ENCODE assay signal across 10 cellular contexts in genomic region chr5:154368041-154368800, GRCh38.
DNase-seq lines count a peak whose midpoint lies in the region; ATAC-seq and TF ChIP-seq lines count a peak whose summit lies in the region.
"Had no signal": no experiment of that assay in that cellular context is flagged by ENCODE, and none has a peak within 500 bp of the region (broad histone marks: within the 10 kb centered on the region; RNA-seq: fewer than 3 reads in every experiment).

No MANE protein-coding gene starts in this region.

- peak; percentile 79 for DNase-seq in Caki2 (ENCODE audit: low read depth)
- DNase-seq in RPMI7951 (ENCODE audit: low read depth) = peak; percentile 90
- DNase-seq in fibroblast of gingiva (ENCODE audit: low read depth) = peak; percentile 93
- DNase-seq in neural progenitor cell (ENCODE audit: low spot score) = peak; percentile 83
- DNase-seq in NCI-H345 (lab: John Stamatoyannopoulos, UW) = no peak
- no peak for DNase-seq in T-helper 2 cell treated with Interferon-gamma antibody and Interleukin-4, amounts not matched to agents 5 μg/mL and 100 μg/mL, for 36 hours (ENCODE audit: low spot score)
- no peak for DNase-seq in OCI-M1 (lab: John Stamatoyannopoulos, UW)
- DNase-seq: MV-4-11, substantia nigra had no signal

- H4K20me1 ChIP-seq in neural progenitor cell (ENCODE audit: low read depth) = no peaks in the 10 kb centered on the region

- no peak overlapping the region for H2AFZ ChIP-seq in neural progenitor cell (replicated peaks)

- peak overlapping the region; percentile 43 for H3K4me3 Mint-ChIP-seq in neural progenitor cell
- no peak overlapping the region for H3K4me3 Mint-ChIP-seq in T-helper 2 cell treated with Interferon-gamma antibody and Interleukin-4, amounts not matched to agents 5 μg/mL and 100 μg/mL, for 36 hours

- ATAC-seq in HG03097 (IDR thresholded peaks at IDR 0.05; ENCODE audit: low FRiP score, unreplicated experiment) = no peak

- no peaks in the 10 kb centered on the region for H3K9me3 ChIP-seq in neural progenitor cell (ENCODE audit: low read depth)

- no peak overlapping the region for H3K9ac ChIP-seq in neural progenitor cell

- peaks cover 5% of the 10 kb centered on the region for H3K36me3 Mint-ChIP-seq in neural progenitor cell
- no peaks in the 10 kb centered on the region for H3K36me3 Mint-ChIP-seq in T-helper 2 cell treated with Interferon-gamma antibody and Interleukin-4, amounts not matched to agents 5 μg/mL and 100 μg/mL, for 36 hours (ENCODE audit: low read depth)

- peak overlapping the region; percentile 55 for H3K4me2 ChIP-seq in neural progenitor cell

- no peak overlapping the region for H3K4me3 ChIP-seq in neural progenitor cell

- H3K4me1 ChIP-seq in neural progenitor cell = peaks cover 13% of the 10 kb centered on the region

- peaks cover 61% of the 10 kb centered on the region for H3K4me1 Mint-ChIP-seq in neural progenitor cell
- no peaks in the 10 kb centered on the region for H3K4me1 Mint-ChIP-seq in T-helper 2 cell treated with Interferon-gamma antibody and Interleukin-4, amounts not matched to agents 5 μg/mL and 100 μg/mL, for 36 hours (ENCODE audit: low read depth)

- H3K27ac Mint-ChIP-seq in neural progenitor cell = peak overlapping the region; percentile 93
- H3K27ac Mint-ChIP-seq in T-helper 2 cell treated with Interferon-gamma antibody and Interleukin-4, amounts not matched to agents 5 μg/mL and 100 μg/mL, for 36 hours = no peak overlapping the region

- H3K27me3 Mint-ChIP-seq in neural progenitor cell (ENCODE audit: insufficient read depth, low read depth) = peaks cover 4% of the 10 kb centered on the region
- no peaks in the 10 kb centered on the region for H3K27me3 Mint-ChIP-seq in T-helper 2 cell treated with Interferon-gamma antibody and Interleukin-4, amounts not matched to agents 5 μg/mL and 100 μg/mL, for 36 hours (ENCODE audit: low read depth)

- peaks cover 11% of the 10 kb centered on the region for H3F3A ChIP-seq in neural progenitor cell (ENCODE audit: low read depth)

- in situ Hi-C loops in Caki2 (cut with HindIII; ENCODE audit: low pct_unique_long_range_greater_than_20kb, low sequenced_read_pairs) = no loop called here

- H3K27ac ChIP-seq in neural progenitor cell = peak overlapping the region; percentile 82

- no peaks in the 10 kb centered on the region for H3K36me3 ChIP-seq in neural progenitor cell

- no peaks in the 10 kb centered on the region for H3K9me3 Mint-ChIP-seq in neural progenitor cell
- no peaks in the 10 kb centered on the region for H3K9me3 Mint-ChIP-seq in T-helper 2 cell treated with Interferon-gamma antibody and Interleukin-4, amounts not matched to agents 5 μg/mL and 100 μg/mL, for 36 hours

- no peaks in the 10 kb centered on the region for H3K27me3 ChIP-seq in neural progenitor cell

- no peaks in the 10 kb centered on the region for H3K79me2 ChIP-seq in neural progenitor cell (ENCODE audit: low read depth)

- TF ChIP-seq CTCF in neural progenitor cell (IDR thresholded peaks at IDR 0.05) = no peak

Comparison
In these comparisons a context has a peak if more than half of its experiments do, and no peak if none do; other contexts are left out.
1. DNase-seq: peak in Caki2 (single experiment), RPMI7951 (single experiment), fibroblast of gingiva (single experiment) and neural progenitor cell (single experiment); none in NCI-H345 (single experiment), T-helper 2 cell treated with Interferon-gamma antibody and Interleukin-4, amounts not matched to agents 5 μg/mL and 100 μg/mL, for 36 hours (single experiment) and OCI-M1 (single experiment).